16 cellular contexts compared by ENCODE assay signal in the genomic region with DNA sequence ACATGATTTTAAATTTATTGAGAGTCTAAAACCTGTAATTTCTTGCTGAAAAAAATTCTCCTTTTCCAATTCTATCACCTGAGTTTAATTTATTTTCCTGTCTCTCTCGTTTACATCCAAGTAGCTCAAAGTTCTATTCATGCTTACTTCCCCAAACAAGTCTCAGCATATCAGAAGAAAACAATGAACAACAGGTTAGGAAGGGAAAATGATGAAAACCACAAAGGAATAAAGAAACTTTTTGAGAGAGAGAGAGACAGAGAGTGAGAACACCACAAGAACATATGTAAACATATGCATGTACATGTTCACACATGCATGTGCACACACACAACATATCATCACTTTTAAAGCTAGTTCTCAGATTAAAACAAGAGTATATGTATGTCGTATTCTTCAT.
A peak's percentile ranks its signal among the peaks of the same experiment; 100 is the strongest.
DNase-seq lines count a peak whose midpoint lies in the region; ATAC-seq, FAIRE-seq and TF ChIP-seq lines count a peak whose summit lies in the region.
"Had no signal": no experiment of that assay in that cellular context is flagged by ENCODE, and none has a peak within 500 bp of the region (broad histone marks: within the 10 kb centered on the region; RNA-seq: fewer than 3 reads in every experiment).

No MANE protein-coding gene starts in this region.

- no peak for ATAC-seq in GM23338
- no peak for ATAC-seq in foreskin keratinocyte
- ATAC-seq in HG03520 (IDR thresholded peaks at IDR 0.05; ENCODE audit: unreplicated experiment), result no peak

- peaks cover 18% of the 10 kb centered on the region for H3K36me3 Mint-ChIP-seq in GM23338 (ENCODE audit: low read depth)

- H3K27me3 ChIP-seq in GM23338 (ENCODE audit: insufficient read depth), result no peaks in the 10 kb centered on the region
- H3K27me3 ChIP-seq in bronchial epithelial cell (ENCODE audit: control insufficient read depth, insufficient read depth, low read length), result no peaks in the 10 kb centered on the region
- no peaks in the 10 kb centered on the region for H3K27me3 ChIP-seq in foreskin keratinocyte

- H3K79me2 ChIP-seq in GM23338 (replicated peaks; ENCODE audit: insufficient read depth), result no peaks in the 10 kb centered on the region

- no peak overlapping the region for H2AFZ ChIP-seq in GM23338
- H2AFZ ChIP-seq: GM23248 had no signal

- no peak for TF ChIP-seq POLR2A in H54 (IDR thresholded peaks at IDR 0.05; ENCODE audit: low read depth, low read length)

- TF ChIP-seq CTCF in GM23338 (conservative IDR thresholded peaks at IDR 0.05; ENCODE audit: low read depth in 2 of 2), result no peak
- TF ChIP-seq CTCF in bronchial epithelial cell (IDR thresholded peaks at IDR 0.05; ENCODE audit: insufficient read depth, low read length, severe bottlenecking), result no peak
- TF ChIP-seq CTCF in foreskin keratinocyte (conservative IDR thresholded peaks at IDR 0.05), result no peak

- no peak overlapping the region for H3K4me2 ChIP-seq in GM23338

- H3K4me1 ChIP-seq in GM23338 (ENCODE audit: insufficient read depth) (peaks cover 18% of the 10 kb centered on the region), foreskin keratinocyte (peaks cover 8% of the 10 kb centered on the region)

- DNase-seq in GM23338 (ENCODE audit: low spot score) (no peak), bronchial epithelial cell (ENCODE audit: low read depth) (peak; percentile 53), foreskin keratinocyte (peak; percentile 13 to 36), H54 (ENCODE audit: insufficient read length, low spot score) (no peak), middle frontal gyrus (ENCODE audit: extremely low spot score, low spot score) (no peak)
- DNase-seq: CD8-positive, alpha-beta memory T cell; DMS53; GF-D8; GM23248; HCEC 1CT; HFFc6; IMR-90; KBM-7 had no signal

- peak overlapping the region; percentile 2; the same call in 1 of the 2 replicates for H3K27ac ChIP-seq in GM23338 (ENCODE audit: low read depth)
- H3K27ac ChIP-seq in foreskin keratinocyte, result no peak overlapping the region
- H3K27ac ChIP-seq: GM23248, HL-60 had no signal

- peak overlapping the region; percentile 1; the same call in 1 of the 2 replicates for H3K27ac Mint-ChIP-seq in GM23338
- H3K27ac Mint-ChIP-seq: CD14-positive monocyte, HFFc6 had no signal

- no peaks in the 10 kb centered on the region for H3F3A ChIP-seq in GM23338 (replicated peaks; ENCODE audit: low read depth)

- peaks cover 5% of the 10 kb centered on the region; the same call in 2 of the 3 replicates for H3K4me1 Mint-ChIP-seq in GM23338
- H3K4me1 Mint-ChIP-seq: CD14-positive monocyte had no signal

- peaks cover 4% of the 10 kb centered on the region for H3K27me3 Mint-ChIP-seq in GM23338 (ENCODE audit: insufficient read depth, low read depth, poor library complexity)
- H3K27me3 Mint-ChIP-seq: CD8-positive, alpha-beta memory T cell had no signal

- no peaks in the 10 kb centered on the region for H4K20me1 ChIP-seq in GM23338 (replicated peaks; ENCODE audit: insufficient read depth)

- no peaks in the 10 kb centered on the region for H3K9me2 ChIP-seq in GM23338 (ENCODE audit: insufficient read depth)

- H3K4me3 ChIP-seq in GM23338 (no peak overlapping the region), bronchial epithelial cell (ENCODE audit: low read depth, low read length) (no peak overlapping the region)
- H3K4me3 ChIP-seq: GM23248 had no signal

- no peaks in the 10 kb centered on the region for H3K9me3 Mint-ChIP-seq in GM23338
- H3K9me3 Mint-ChIP-seq: CD14-positive monocyte; CD8-positive, alpha-beta memory T cell; HFFc6 had no signal

- no peak for FAIRE-seq in bronchial epithelial cell (lab: Jason Lieb, UNC)
- no peak for FAIRE-seq in H54 (lab: Jason Lieb, UNC)

- no peak overlapping the region for H3K4me3 Mint-ChIP-seq in GM23338
- H3K4me3 Mint-ChIP-seq: CD14-positive monocyte; CD8-positive, alpha-beta memory T cell; HFFc6 had no signal

- peaks cover 4% of the 10 kb centered on the region; the same call in 1 of the 2 replicates for H3K36me3 ChIP-seq in GM23338 (ENCODE audit: insufficient read depth)
- peaks cover 7% of the 10 kb centered on the region for H3K36me3 ChIP-seq in bronchial epithelial cell (ENCODE audit: control insufficient read depth, insufficient read depth, low read length)

TF ChIP-seq in GM23338, 12 proteins besides CTCF, POLR2A, EP300 and RAD21:
- TF ChIP-seq EZH2phosphoT487 (IDR thresholded peaks at IDR 0.05; ENCODE audit: unreplicated experiment) (no peak), ZNF331 (CRISPR knock-in tag; IDR thresholded peaks at IDR 0.05; ENCODE audit: low read depth) (no peak), ZNF114 (CRISPR knock-in tag; IDR thresholded peaks at IDR 0.05) (no peak)
- TF ChIP-seq, protein P1, sequence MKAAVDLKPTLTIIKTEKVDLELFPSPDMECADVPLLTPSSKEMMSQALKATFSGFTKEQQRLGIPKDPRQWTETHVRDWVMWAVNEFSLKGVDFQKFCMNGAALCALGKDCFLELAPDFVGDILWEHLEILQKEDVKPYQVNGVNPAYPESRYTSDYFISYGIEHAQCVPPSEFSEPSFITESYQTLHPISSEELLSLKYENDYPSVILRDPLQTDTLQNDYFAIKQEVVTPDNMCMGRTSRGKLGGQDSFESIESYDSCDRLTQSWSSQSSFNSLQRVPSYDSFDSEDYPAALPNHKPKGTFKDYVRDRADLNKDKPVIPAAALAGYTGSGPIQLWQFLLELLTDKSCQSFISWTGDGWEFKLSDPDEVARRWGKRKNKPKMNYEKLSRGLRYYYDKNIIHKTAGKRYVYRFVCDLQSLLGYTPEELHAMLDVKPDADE (IDR thresholded peaks at IDR 0.05), result no peak
TF ChIP-seq in GM23338: peak in this region for 0.

Comparison
In these comparisons a context has a peak if more than half of its experiments do, and no peak if none do; other contexts are left out.
1. DNase-seq: peak in bronchial epithelial cell (single experiment) and foreskin keratinocyte (2 of 2); none in GM23338 (single experiment), H54 (single experiment) and middle frontal gyrus (single experiment).